ENCODE assay signal across 25 cellular contexts in genomic region chr14:89651805-89652204, GRCh38.
DNase-seq lines count a peak whose midpoint lies in the region; ATAC-seq and TF ChIP-seq lines count a peak whose summit lies in the region.
"Had no signal": no experiment of that assay in that cellular context is flagged by ENCODE, and none has a peak within 500 bp of the region (broad histone marks: within the 10 kb centered on the region; RNA-seq: fewer than 3 reads in every experiment).

No MANE protein-coding gene starts in this region.

- CTCF ChIA-PET in activated B cell treated with CpG ODN at 0.5 μM for 24 hours (lab: Charles Lee) (no interaction called here), HEK293T (lab: Yijun Ruan, JAX) (no interaction called here)

- H3K4me3 Mint-ChIP-seq in activated B cell treated with CpG ODN at 0.5 μM for 24 hours (peak overlapping the region; percentile 2), nephron progenitor cell (no peak overlapping the region)
- H3K4me3 Mint-ChIP-seq: CD4-positive, alpha-beta memory T cell had no signal

- H3K4me3 ChIP-seq in brain microvascular endothelial cell (ENCODE audit: low read depth, low read length) (no peak overlapping the region), upper lobe of right lung (no peak overlapping the region)
- H3K4me3 ChIP-seq: A549, SJSA1 had no signal

- no peaks in the 10 kb centered on the region for H3K27me3 ChIP-seq in brain microvascular endothelial cell (replicated peaks)
- H3K27me3 ChIP-seq in upper lobe of right lung, result no peaks in the 10 kb centered on the region
- H3K27me3 ChIP-seq: SJSA1 had no signal

- POLR2A ChIA-PET in activated B cell treated with CpG ODN at 0.5 μM for 24 hours (lab: Charles Lee), result interaction anchor here (1.0 kb wide), 1 partner anchor 34 kb away, joined by 3 read pairs; no protein-coding TSS in a partner anchor
- POLR2A ChIA-PET in HEK293T (lab: Yijun Ruan, JAX), result no interaction called here

- H3K9me3 Mint-ChIP-seq in activated B cell treated with CpG ODN at 0.5 μM for 24 hours (no peaks in the 10 kb centered on the region), nephron progenitor cell (peaks cover 9% of the 10 kb centered on the region)

- peaks cover 22% of the 10 kb centered on the region for H3K4me1 Mint-ChIP-seq in activated B cell treated with CpG ODN at 0.5 μM for 24 hours
- H3K4me1 Mint-ChIP-seq in nephron progenitor cell, result peaks cover 5% of the 10 kb centered on the region

- peak; percentile 73 for DNase-seq in D341Med (ENCODE audit: low spot score)
- peak; percentile 95 for DNase-seq in NCI-H82 (lab: John Stamatoyannopoulos, UW)
- no peak for DNase-seq in activated B cell treated with CpG ODN at 0.5 μM for 24 hours
- no peak for DNase-seq in nephron progenitor cell
- no peak for DNase-seq in HEK293T (ENCODE audit: extremely low spot score)
- no peak for DNase-seq in brain microvascular endothelial cell
- no peak for DNase-seq in upper lobe of right lung
- DNase-seq: AML-193; C1 segment of cervical spinal cord; CD4-positive, alpha-beta memory T cell; COR-L47; DMS 273 treated with DMSO at 0.1 percent for 48 hours; DMS79 treated with DMSO at 0.1 percent for 48 hours; GF-D8; H7; NCI-H1092; NCI-H1417 treated with DMSO at 0.1 percent for 48 hours; NCI-H1694 treated with DMSO at 0.1 percent for 48 hours; NCI-H2081; NCI-H2227 treated with DMSO at 0.1 percent for 48 hours; NK-92 treated with Interleukin-12 subunit alpha and Interleukin-12 subunit beta, amount 100 ng/mL, for 24 hours; Right ventricle myocardium superior; RPMI8226 had no signal

- H3K36me3 ChIP-seq in brain microvascular endothelial cell (replicated peaks), result no peaks in the 10 kb centered on the region
- H3K36me3 ChIP-seq in upper lobe of right lung, result no peaks in the 10 kb centered on the region
- H3K36me3 ChIP-seq: SJSA1 had no signal

- H3K4me1 ChIP-seq in upper lobe of right lung, result no peaks in the 10 kb centered on the region
- H3K4me1 ChIP-seq: A549, SJSA1 had no signal

- H3K27me3 Mint-ChIP-seq in activated B cell treated with CpG ODN at 0.5 μM for 24 hours, result no peaks in the 10 kb centered on the region
- H3K27me3 Mint-ChIP-seq in nephron progenitor cell (ENCODE audit: low read depth, poor library complexity), result no peaks in the 10 kb centered on the region
- H3K27me3 Mint-ChIP-seq: CD4-positive, alpha-beta memory T cell had no signal

- H3K27ac ChIP-seq in brain microvascular endothelial cell (no peak overlapping the region), upper lobe of right lung (no peak overlapping the region)
- H3K27ac ChIP-seq: A549, SJSA1 had no signal

- no peak for ATAC-seq in activated B cell treated with CpG ODN at 0.5 μM for 24 hours (ENCODE audit: low read depth)
- no peak for ATAC-seq in upper lobe of right lung
- ATAC-seq: A549 had no signal

- intact Hi-C loops in activated B cell treated with CpG ODN at 0.5 μM for 24 hours (cut with micrococcal nuclease), result loop anchor here (1.0 to 5.0 kb wide), 3 partner anchors 11 to 35 kb away; no protein-coding TSS in a partner anchor
- intact Hi-C loops in upper lobe of right lung (cut with DNase I), result no loop called here

- TF ChIP-seq CTCF in activated B cell treated with CpG ODN at 0.5 μM for 24 hours (IDR thresholded peaks at IDR 0.05) (no peak), nephron progenitor cell (IDR thresholded peaks at IDR 0.05) (no peak), brain microvascular endothelial cell (IDR thresholded peaks at IDR 0.05; ENCODE audit: low read depth, low read length, missing control alignments) (no peak), upper lobe of right lung (IDR thresholded peaks at IDR 0.05) (no peak)

- in situ Hi-C loops in brain microvascular endothelial cell (cut with HindIII; ENCODE audit: low pct_ligation_motif_present, low sequenced_read_pairs), result no loop called here

- no peaks in the 10 kb centered on the region for H3K9me3 ChIP-seq in upper lobe of right lung
- H3K9me3 ChIP-seq: SJSA1 had no signal

- no peak overlapping the region for H3K27ac Mint-ChIP-seq in activated B cell treated with CpG ODN at 0.5 μM for 24 hours
- peak overlapping the region; percentile 38 for H3K27ac Mint-ChIP-seq in nephron progenitor cell
- H3K27ac Mint-ChIP-seq: CD4-positive, alpha-beta memory T cell had no signal

- no peaks in the 10 kb centered on the region for H3K36me3 Mint-ChIP-seq in activated B cell treated with CpG ODN at 0.5 μM for 24 hours (ENCODE audit: low read depth)
- no peaks in the 10 kb centered on the region for H3K36me3 Mint-ChIP-seq in nephron progenitor cell (ENCODE audit: low read depth)
- H3K36me3 Mint-ChIP-seq: CD4-positive, alpha-beta memory T cell had no signal

TF ChIP-seq in HEK293T, 16 proteins besides CTCF, POLR2A, EP300 and RAD21:
- no peak for TF ChIP-seq FOXM1 (IDR thresholded peaks at IDR 0.05; ENCODE audit: borderline replicate concordance)
- TF ChIP-seq ARNT (IDR thresholded peaks at IDR 0.05), result no peak
- no peak for TF ChIP-seq BHLHE40 (IDR thresholded peaks at IDR 0.05; ENCODE audit: borderline replicate concordance)
- TF ChIP-seq SP1 (IDR thresholded peaks at IDR 0.05), result no peak
- no peak for TF ChIP-seq NFRKB (IDR thresholded peaks at IDR 0.05)
- TF ChIP-seq FOXA1 (IDR thresholded peaks at IDR 0.05), result no peak
- TF ChIP-seq CTBP1 (IDR thresholded peaks at IDR 0.05; ENCODE audit: borderline replicate concordance), result no peak

Comparison
In these comparisons a context has a peak if more than half of its experiments do, and no peak if none do; other contexts are left out.
1. DNase-seq: peak in D341Med (single experiment) and NCI-H82 (single experiment); none in activated B cell treated with CpG ODN at 0.5 μM for 24 hours (single experiment), nephron progenitor cell (single experiment), HEK293T (single experiment), brain microvascular endothelial cell (single experiment) and upper lobe of right lung (single experiment).